ENCODE assay signal across 18 cellular contexts in genomic region chr4:2789351-2789750, GRCh38. TPM values are rescaled to one million over a fixed set of nuclear protein-coding genes. Genes with fewer than 3 reads are reported as not detected.
DNase-seq lines count a peak whose midpoint lies in the region; ATAC-seq, FAIRE-seq and TF ChIP-seq lines count a peak whose summit lies in the region.
"Had no signal": no experiment of that assay in that cellular context is flagged by ENCODE, and none has a peak within 500 bp of the region (broad histone marks: within the 10 kb centered on the region; RNA-seq: fewer than 3 reads in every experiment).

No MANE protein-coding gene starts in this region.

- CTCF ChIA-PET in CD4-positive, alpha-beta memory T cell (lab: Charles Lee; ENCODE audit: partially characterized antibody) = no interaction called here
- CTCF ChIA-PET in K562 (lab: Yijun Ruan, JAX; ENCODE audit: low intra/inter-chr PET ratio) = no interaction called here

- no peak overlapping the region for H3K27ac ChIP-seq in CD4-positive, alpha-beta memory T cell (ENCODE audit: low read depth, low read length)
- H3K27ac ChIP-seq in K562 (ENCODE audit: extremely low read depth, low read depth, low read length) = no peak overlapping the region
- no peak overlapping the region for H3K27ac ChIP-seq in foreskin keratinocyte
- H3K27ac ChIP-seq: C4-2B, hepatocyte, parathyroid adenoma, SJSA1 had no signal

- H3K36me3 ChIP-seq in CD4-positive, alpha-beta memory T cell (ENCODE audit: insufficient read depth, low read length) = no peaks in the 10 kb centered on the region
- H3K36me3 ChIP-seq in K562 (ENCODE audit: control insufficient read depth, insufficient read depth, low read length) = no peaks in the 10 kb centered on the region
- H3K36me3 ChIP-seq: breast epithelium, SJSA1 had no signal

- no peaks in the 10 kb centered on the region for H3K9me3 Mint-ChIP-seq in T-helper 2 cell treated with Interferon-gamma antibody and Interleukin-4, amounts not matched to agents 5 μg/mL and 100 μg/mL, for 36 hours
- H3K9me3 Mint-ChIP-seq in CD4-positive, alpha-beta memory T cell = no peaks in the 10 kb centered on the region
- H3K9me3 Mint-ChIP-seq in nephron = no peaks in the 10 kb centered on the region

- WGBS in K562 (ENCODE audit: insufficient coverage, low coverage, missing lambda C conversion rate) = 73% methylated on average over 5 of the region's 5 CpGs

- DNase-seq in T-helper 2 cell treated with Interferon-gamma antibody and Interleukin-4, amounts not matched to agents 5 μg/mL and 100 μg/mL, for 36 hours (ENCODE audit: low spot score) = no peak
- DNase-seq in T-helper 2 cell (no peak), K562 (ENCODE audit: extremely low read depth in 1 of 4, low spot score in 3 of 4) (no peak), NCI-H526 treated with DMSO at 0.1 percent for 48 hours (lab: John Stamatoyannopoulos, UW) (no peak), foreskin keratinocyte (no peak), GDM1 (lab: John Stamatoyannopoulos, UW) (no peak)
- no peak for DNase-seq in CD4-positive, alpha-beta memory T cell
- DNase-seq: 8988T; activated naive CD4-positive, alpha-beta T cell treated with anti-CD3 and anti-CD28 coated beads, Interleukin-2, amount 50 U/mL, for 16 hours; EL; NCI-H2029 treated with DMSO at 0.1 percent for 48 hours; trophoblast cell had no signal

- no peaks in the 10 kb centered on the region for H3K27me3 ChIP-seq in CD4-positive, alpha-beta memory T cell (ENCODE audit: insufficient read depth, low read length)
- H3K27me3 ChIP-seq in K562 (ENCODE audit: control insufficient read depth in 2 of 2, insufficient read depth in 2 of 2, low read length in 2 of 2) = peaks cover 0 to 1% of the 10 kb centered on the region in 2 experiments; a peak in 2 of 5 replicates
- peaks cover 5% of the 10 kb centered on the region for H3K27me3 ChIP-seq in foreskin keratinocyte
- H3K27me3 ChIP-seq: breast epithelium, hepatocyte, SJSA1 had no signal

- no peak for FAIRE-seq in K562 (lab: Jason Lieb, UNC)

- no peaks in the 10 kb centered on the region for H3K36me3 Mint-ChIP-seq in T-helper 2 cell treated with Interferon-gamma antibody and Interleukin-4, amounts not matched to agents 5 μg/mL and 100 μg/mL, for 36 hours (ENCODE audit: low read depth)
- H3K36me3 Mint-ChIP-seq in CD4-positive, alpha-beta memory T cell = no peaks in the 10 kb centered on the region
- H3K36me3 Mint-ChIP-seq in nephron (ENCODE audit: low read depth) = no peaks in the 10 kb centered on the region

- TF ChIP-seq POLR2A in K562 (conservative IDR thresholded peaks at IDR 0.05) = no peak

- no peak overlapping the region for H3K9ac ChIP-seq in K562 (ENCODE audit: insufficient read depth in 1 of 2, low read depth in 2 of 2, low read length in 2 of 2)
- H3K9ac ChIP-seq: parathyroid adenoma had no signal

- H3K4me3 Mint-ChIP-seq in T-helper 2 cell treated with Interferon-gamma antibody and Interleukin-4, amounts not matched to agents 5 μg/mL and 100 μg/mL, for 36 hours = no peak overlapping the region
- peak overlapping the region in 2 of 8 donors; percentile 13 to 71 for H3K4me3 Mint-ChIP-seq in CD4-positive, alpha-beta memory T cell
- H3K4me3 Mint-ChIP-seq in nephron = peak overlapping the region; percentile 24 to 36 (median 28)

- H4K20me1 ChIP-seq in K562 (replicated peaks; ENCODE audit: control insufficient read depth, insufficient read depth, low read length) = no peaks in the 10 kb centered on the region; the same call in 1 of the 2 replicates

- H3K9me1 ChIP-seq in K562 (ENCODE audit: control insufficient read depth, insufficient read depth, low read length) = no peaks in the 10 kb centered on the region

- H3K9me3 ChIP-seq in CD4-positive, alpha-beta memory T cell (ENCODE audit: control insufficient read depth in 1 of 2, low read length in 2 of 2) = no peaks in the 10 kb centered on the region
- no peaks in the 10 kb centered on the region for H3K9me3 ChIP-seq in K562 (replicated peaks; ENCODE audit: control insufficient read depth, insufficient read depth, low read depth, low read length)
- H3K9me3 ChIP-seq: breast epithelium, SJSA1 had no signal

- no peak overlapping the region for H3K4me2 ChIP-seq in K562 (ENCODE audit: insufficient read depth, low read length)
- H3K4me2 ChIP-seq: hepatocyte had no signal

- intact Hi-C loops in CD4-positive, alpha-beta memory T cell (cut with micrococcal nuclease) = no loop called here
- intact Hi-C loops in K562 (cut with micrococcal nuclease) = no loop called here

- no peak for TF ChIP-seq EP300 in K562 (IDR thresholded peaks at IDR 0.05; ENCODE audit: low read length)

- ATAC-seq in K562 = no peak
- ATAC-seq in foreskin keratinocyte = no peak

- POLR2A ChIA-PET in CD4-positive, alpha-beta memory T cell (lab: Charles Lee; ENCODE audit: partially characterized antibody) = interaction anchor here (4.3 kb wide), 1 partner anchor 8 kb away, joined by 40 read pairs; no protein-coding TSS in a partner anchor
- POLR2A ChIA-PET in K562 (lab: Yijun Ruan, JAX) = no interaction called here

- H3K27ac Mint-ChIP-seq in T-helper 2 cell treated with Interferon-gamma antibody and Interleukin-4, amounts not matched to agents 5 μg/mL and 100 μg/mL, for 36 hours = peak overlapping the region; percentile 42
- peak overlapping the region; percentile 52 to 94 (median 87) for H3K27ac Mint-ChIP-seq in CD4-positive, alpha-beta memory T cell
- peak overlapping the region in 2 of 3 experiments; percentile 24 to 59 for H3K27ac Mint-ChIP-seq in nephron

- no peaks in the 10 kb centered on the region for H3K27me3 Mint-ChIP-seq in T-helper 2 cell treated with Interferon-gamma antibody and Interleukin-4, amounts not matched to agents 5 μg/mL and 100 μg/mL, for 36 hours (ENCODE audit: low read depth)
- no peaks in the 10 kb centered on the region for H3K27me3 Mint-ChIP-seq in CD4-positive, alpha-beta memory T cell
- peaks cover 11% of the 10 kb centered on the region for H3K27me3 Mint-ChIP-seq in nephron (ENCODE audit: low read depth)

- TF ChIP-seq CTCF in K562 (IDR thresholded peaks at IDR 0.05 in 2 of 3, conservative IDR thresholded peaks at IDR 0.05 in 1 of 3; ENCODE audit: insufficient read depth in 2 of 3, low read depth in 1 of 3, low read length in 3 of 3) = no peak
- no peak for TF ChIP-seq CTCF in nephron (IDR thresholded peaks at IDR 0.05; ENCODE audit: unreplicated experiment in 3 of 3)
- TF ChIP-seq CTCF in foreskin keratinocyte (conservative IDR thresholded peaks at IDR 0.05) = no peak

- no TSS peak for BruUV-seq in K562 (replicated peaks; lab: Mats Ljungman, UMichigan)

- in situ Hi-C loops in K562 (cut with MboI) = no loop called here

- no peak overlapping the region for H2AFZ ChIP-seq in K562 (ENCODE audit: low read depth, low read length)
- H2AFZ ChIP-seq: hepatocyte, parathyroid adenoma had no signal

- peaks cover 45% of the 10 kb centered on the region for H3K4me1 ChIP-seq in CD4-positive, alpha-beta memory T cell (ENCODE audit: insufficient read depth, low read length)
- H3K4me1 ChIP-seq in K562 (replicated peaks in 1 of 2; ENCODE audit: control insufficient read depth in 2 of 2, insufficient read depth in 2 of 2, low read length in 2 of 2) (peaks cover 7 to 74% of the 10 kb centered on the region in 2 experiments), foreskin keratinocyte (peaks cover under 1% of the 10 kb centered on the region)

- H3K4me3 ChIP-seq in CD4-positive, alpha-beta memory T cell (ENCODE audit: low read length in 2 of 2) = no peak overlapping the region
- H3K4me3 ChIP-seq in K562 = no peak overlapping the region
- H3K4me3 ChIP-seq: breast epithelium, hepatocyte, SJSA1 had no signal

- H3K79me2 ChIP-seq in K562 (ENCODE audit: control insufficient read depth, insufficient read depth, low read length) = no peaks in the 10 kb centered on the region; the same call in 2 of the 3 replicates
- H3K79me2 ChIP-seq: parathyroid adenoma had no signal

- H3K4me1 Mint-ChIP-seq in T-helper 2 cell treated with Interferon-gamma antibody and Interleukin-4, amounts not matched to agents 5 μg/mL and 100 μg/mL, for 36 hours (ENCODE audit: low read depth) = peaks cover 21% of the 10 kb centered on the region
- peaks cover 25 to 70% (median 47%) of the 10 kb centered on the region in 4 donors for H3K4me1 Mint-ChIP-seq in CD4-positive, alpha-beta memory T cell
- peaks cover 7% of the 10 kb centered on the region for H3K4me1 Mint-ChIP-seq in nephron

- TF ChIP-seq RAD21 in K562 (CRISPR knock-in tag; conservative IDR thresholded peaks at IDR 0.05 in 1 of 2, IDR thresholded peaks at IDR 0.05 in 1 of 2) = no peak

RNA-seq across cellular contexts. Expression of gene SH3BP2, which starts 3.5 kb away (rescaled TPM):
- total RNA-seq in CD4-positive, alpha-beta memory T cell = 10 to 100 TPM; 37.9 to 44.3 TPM
- polyA plus RNA-seq in CD4-positive, alpha-beta memory T cell = 10 to 100 TPM in 1 of 2 donors, 1 to 10 TPM in 1; 3.8 to 16.3 TPM
- 49.1 and 137 TPM in 2 replicates for total RNA-seq in K562 (2011; cell fraction: chromatin; rRNA removed; ENCODE audit: low replicate concordance)
- total RNA-seq in K562 (2011; cell fraction: nucleolus; rRNA removed) = 57.9 and 62.0 TPM in 2 replicates
- total RNA-seq in K562 (2011; cell fraction: nucleoplasm; rRNA removed) = 59.4 and 93.7 TPM in 2 replicates
- total RNA-seq in K562 (2014; rRNA removed) = 9.7 and 15.9 TPM in 2 replicates
- total RNA-seq in K562 (2014; rRNA removed; fragmentation: Illumina TruSeq; extraction: Trizol) = 3.7 and 3.9 TPM in 2 replicates
- total RNA-seq in K562 (2015; rRNA removed; fragmentation: Illumina TruSeq; extraction: Trizol) = 3.5 and 5.6 TPM in 2 replicates
- total RNA-seq in K562 (2021) = 10.8 and 16.0 TPM in 2 replicates
- polyA plus RNA-seq in K562 (2011; rRNA removed) = 9.6 and 13.9 TPM in 2 replicates
- 10.6 and 10.7 TPM in 2 replicates for polyA plus RNA-seq in K562 (2011; cell fraction: cytosol; rRNA removed)
- 88.6 and 117 TPM in 2 replicates for polyA plus RNA-seq in K562 (2011; cell fraction: nucleus; rRNA removed)
- 4.4 and 18.7 TPM in 2 replicates for polyA plus RNA-seq in K562 (2012)
- 5.1 and 10.9 TPM in 2 replicates for polyA plus RNA-seq in K562 (2014; fragmentation: Illumina TruSeq; extraction: Trizol)
- under 1 TPM; 0.34 to 0.72 TPM for polyA plus RNA-seq in K562 (2014; fragmentation: Nextera tagmentation; extraction: Ambion mirVana)
- 14.2 and 17.6 TPM in 2 replicates for polyA plus RNA-seq in K562 (2014; rRNA removed)
- polyA minus RNA-seq in K562 (2011; rRNA and poly(A)+ RNA removed) = 18.0 and 41.6 TPM in 2 replicates
- 5.7 and 10.8 TPM in 2 replicates for polyA minus RNA-seq in K562 (2011; cell fraction: cytosol; rRNA and poly(A)+ RNA removed)
- 26.8 and 33.3 TPM in 2 replicates for polyA minus RNA-seq in K562 (2011; cell fraction: nucleus; rRNA and poly(A)+ RNA removed)
- total RNA-seq in foreskin keratinocyte = 12.5 and 15.7 TPM in 2 replicates
- 8.3 and 10.8 TPM in 2 replicates for polyA plus RNA-seq in foreskin keratinocyte

RNA-seq across cellular contexts. Expression of gene TNIP2, which starts 33.2 kb away (rescaled TPM):
- total RNA-seq in CD4-positive, alpha-beta memory T cell = 10 to 100 TPM; 50.0 to 50.5 TPM
- 10 to 100 TPM; 45.8 to 48.5 TPM for polyA plus RNA-seq in CD4-positive, alpha-beta memory T cell
- 24.5 and 78.1 TPM in 2 replicates for total RNA-seq in K562 (2011; cell fraction: chromatin; rRNA removed; ENCODE audit: low replicate concordance)
- total RNA-seq in K562 (2011; cell fraction: nucleolus; rRNA removed) = 49.7 and 54.7 TPM in 2 replicates
- 30.4 and 33.4 TPM in 2 replicates for total RNA-seq in K562 (2011; cell fraction: nucleoplasm; rRNA removed)
- total RNA-seq in K562 (2014; rRNA removed) (42.6 and 46.7 TPM in 2 replicates), K562 (2014; rRNA removed; fragmentation: Illumina TruSeq; extraction: Trizol) (11.6 and 13.1 TPM in 2 replicates), K562 (2015; rRNA removed; fragmentation: Illumina TruSeq; extraction: Trizol) (19.5 and 21.9 TPM in 2 replicates), K562 (2021) (32.2 and 35.8 TPM in 2 replicates), foreskin keratinocyte (35.5 and 35.6 TPM in 2 replicates)
- polyA plus RNA-seq in K562 (2011; rRNA removed) (17.5 and 21.8 TPM in 2 replicates), K562 (2014; fragmentation: Illumina TruSeq; extraction: Trizol) (12.1 and 18.3 TPM in 2 replicates), K562 (2014; fragmentation: Nextera tagmentation; extraction: Ambion mirVana) (1 to 10 TPM in 1 of 2 experiments, under 1 TPM in 1; 0.61 to 1.1 TPM), K562 (2014; rRNA removed) (38.1 and 38.2 TPM in 2 replicates), foreskin keratinocyte (36.6 and 41.3 TPM in 2 replicates)
- 16.5 and 28.2 TPM in 2 replicates for polyA plus RNA-seq in K562 (2011; cell fraction: cytosol; rRNA removed)
- 49.0 and 90.0 TPM in 2 replicates for polyA plus RNA-seq in K562 (2011; cell fraction: nucleus; rRNA removed)
- 30.8 and 32.9 TPM in 2 replicates for polyA plus RNA-seq in K562 (2012)
- 10.0 and 16.8 TPM in 2 replicates for polyA minus RNA-seq in K562 (2011; rRNA and poly(A)+ RNA removed)
- 13.7 and 14.7 TPM in 2 replicates for polyA minus RNA-seq in K562 (2011; cell fraction: cytosol; rRNA and poly(A)+ RNA removed)
- 16.4 and 17.5 TPM in 2 replicates for polyA minus RNA-seq in K562 (2011; cell fraction: nucleus; rRNA and poly(A)+ RNA removed)

RNA-seq across cellular contexts. Expression of gene ADD1, which starts 54.3 kb away (rescaled TPM):
- 100 to 1,000 TPM; 289 to 293 TPM for total RNA-seq in CD4-positive, alpha-beta memory T cell
- 100 to 1,000 TPM; 159 to 171 TPM for polyA plus RNA-seq in CD4-positive, alpha-beta memory T cell
- total RNA-seq in K562 (2011; cell fraction: chromatin; rRNA removed; ENCODE audit: low replicate concordance) = 289 and 338 TPM in 2 replicates
- 122 and 133 TPM in 2 replicates for total RNA-seq in K562 (2011; cell fraction: nucleolus; rRNA removed)
- total RNA-seq in K562 (2011; cell fraction: nucleoplasm; rRNA removed) = 186 and 236 TPM in 2 replicates
- total RNA-seq in K562 (2014; rRNA removed) (104 and 140 TPM in 2 replicates), K562 (2014; rRNA removed; fragmentation: Illumina TruSeq; extraction: Trizol) (67.1 and 80.8 TPM in 2 replicates), K562 (2015; rRNA removed; fragmentation: Illumina TruSeq; extraction: Trizol) (74.0 and 76.9 TPM in 2 replicates), K562 (2021) (145 and 153 TPM in 2 replicates), foreskin keratinocyte (173 and 176 TPM in 2 replicates)
- polyA plus RNA-seq in K562 (2011; rRNA removed) (72.4 and 77.0 TPM in 2 replicates), K562 (2014; fragmentation: Illumina TruSeq; extraction: Trizol) (99.7 and 110 TPM in 2 replicates), K562 (2014; fragmentation: Nextera tagmentation; extraction: Ambion mirVana) (10 to 100 TPM; 17.5 to 20.7 TPM), K562 (2014; rRNA removed) (87.7 and 121 TPM in 2 replicates), foreskin keratinocyte (129 and 130 TPM in 2 replicates)
- polyA plus RNA-seq in K562 (2011; cell fraction: cytosol; rRNA removed) = 85.9 and 111 TPM in 2 replicates
- 164 and 189 TPM in 2 replicates for polyA plus RNA-seq in K562 (2011; cell fraction: nucleus; rRNA removed)
- polyA plus RNA-seq in K562 (2012) = 141 and 159 TPM in 2 replicates
- 65.9 and 67.4 TPM in 2 replicates for polyA minus RNA-seq in K562 (2011; rRNA and poly(A)+ RNA removed)
- 46.7 and 62.1 TPM in 2 replicates for polyA minus RNA-seq in K562 (2011; cell fraction: cytosol; rRNA and poly(A)+ RNA removed)
- polyA minus RNA-seq in K562 (2011; cell fraction: nucleus; rRNA and poly(A)+ RNA removed) = 57.5 and 58.6 TPM in 2 replicates
